2 cellular contexts compared by ENCODE assay signal in genomic region chr4:74878323-74878722, GRCh38.
TF ChIP-seq lines count a peak whose summit lies in the region.

No MANE protein-coding gene starts in this region.

TF ChIP-seq in SK-N-SH, 30 proteins besides CTCF, POLR2A, EP300 and RAD21 (continued from another document):
- TF ChIP-seq REST (IDR thresholded peaks at IDR 0.05; ENCODE audit: low read depth, low read length) (peak; percentile 70; the same call in 1 of the 2 replicates), SIN3A (IDR thresholded peaks at IDR 0.05; ENCODE audit: borderline replicate concordance, low read depth, low read length) (no peak), JUND (IDR thresholded peaks at IDR 0.05) (no peak)

TF ChIP-seq in SK-N-SH treated with all-trans-retinoic acid at 6 μM for 48 hours, 23 proteins besides CTCF, POLR2A, EP300 and RAD21:
- no peak for TF ChIP-seq TSHZ2 (CRISPR knock-in tag; IDR thresholded peaks at IDR 0.05)
- no peak for TF ChIP-seq ARNTL (CRISPR knock-in tag; IDR thresholded peaks at IDR 0.05; ENCODE audit: borderline replicate concordance, low read depth)
- no peak for TF ChIP-seq CREB5 (CRISPR knock-in tag; IDR thresholded peaks at IDR 0.05; ENCODE audit: low read depth)
